ENCODE assay signal across 10 cellular contexts in genomic region chr17:72392056-72393010, GRCh38.
DNase-seq lines count a peak whose midpoint lies in the region; ATAC-seq and TF ChIP-seq lines count a peak whose summit lies in the region.
"Had no signal": no experiment of that assay in that cellular context is flagged by ENCODE, and none has a peak within 500 bp of the region (broad histone marks: within the 10 kb centered on the region; RNA-seq: fewer than 3 reads in every experiment).

No MANE protein-coding gene starts in this region.

- DNase-seq in GM12865 (ENCODE audit: low read depth) (peak; percentile 87), SJCRH30 (peak; percentile 79 to 93), osteoblast (ENCODE audit: insufficient read length, low spot score, missing footprints) (peak; percentile 89), DMS153 treated with DMSO at 0.1 percent for 48 hours (lab: John Stamatoyannopoulos, UW; ENCODE audit: unreplicated experiment) (no peak), retina (no peak)
- no peak for DNase-seq in stimulated activated CD4-positive, alpha-beta T cell treated with anti-CD3 and anti-CD28 coated beads, Interleukin-12 subunit alpha, Interleukin-12 subunit beta, amount 100 ng/mL, for 4 hours
- DNase-seq: NCI-H1105 had no signal

- H3K79me2 ChIP-seq in osteoblast (ENCODE audit: insufficient read depth, low read length) = no peaks in the 10 kb centered on the region

- no peaks in the 10 kb centered on the region for H3K36me3 ChIP-seq in SJCRH30
- no peaks in the 10 kb centered on the region for H3K36me3 ChIP-seq in osteoblast (ENCODE audit: insufficient read depth, low read length)

- no peak overlapping the region for H2AFZ ChIP-seq in osteoblast (ENCODE audit: low read length)

- no peaks in the 10 kb centered on the region for H3K9me3 ChIP-seq in SJCRH30 (replicated peaks)
- no peaks in the 10 kb centered on the region for H3K9me3 ChIP-seq in osteoblast (ENCODE audit: low read depth, low read length)

- peak overlapping the region; percentile 46 for H3K4me3 ChIP-seq in GM12865 (ENCODE audit: low read depth, low read length)
- peak overlapping the region; percentile 21 for H3K4me3 ChIP-seq in SJCRH30
- H3K4me3 ChIP-seq in osteoblast (ENCODE audit: insufficient read depth, low read length) = no peak overlapping the region

- ATAC-seq in HG03060 (IDR thresholded peaks at IDR 0.05; ENCODE audit: low read depth, unreplicated experiment) (peak; percentile 42), HG03457 (IDR thresholded peaks at IDR 0.05; ENCODE audit: unreplicated experiment) (no peak)
- ATAC-seq: activated CD4-positive, CD25-positive, alpha-beta regulatory T cell treated with anti-CD3 and anti-CD28 coated beads, Interleukin-2, amount 50 U/mL, for 24 hours had no signal

- H3K27me3 ChIP-seq in SJCRH30 (no peaks in the 10 kb centered on the region), osteoblast (ENCODE audit: insufficient read depth, low read length) (no peaks in the 10 kb centered on the region)

- no peaks in the 10 kb centered on the region for H4K20me1 ChIP-seq in osteoblast (ENCODE audit: insufficient read depth, low read length)

- peaks cover 57% of the 10 kb centered on the region for H3K4me1 ChIP-seq in SJCRH30
- H3K4me1 ChIP-seq in osteoblast (ENCODE audit: insufficient read depth, low read length) = peaks cover 60% of the 10 kb centered on the region

- H3K4me2 ChIP-seq in osteoblast (ENCODE audit: insufficient read depth, low read length) = peak overlapping the region; percentile 44

- TF ChIP-seq CTCF in GM12865 (IDR thresholded peaks at IDR 0.05; ENCODE audit: insufficient read depth, low read depth, low read length, missing control alignments) (no peak), osteoblast (IDR thresholded peaks at IDR 0.05; ENCODE audit: extremely low read depth, low read depth, low read length) (no peak)

- peak overlapping the region; percentile 67 for H3K27ac ChIP-seq in SJCRH30
- H3K27ac ChIP-seq in osteoblast (ENCODE audit: low read depth, low read length) = peak overlapping the region; percentile 57

Comparison
In these comparisons a context has a peak if more than half of its experiments do, and no peak if none do; other contexts are left out.
1. DNase-seq: peak in GM12865 (single experiment), SJCRH30 (2 of 2) and osteoblast (single experiment); none in stimulated activated CD4-positive, alpha-beta T cell treated with anti-CD3 and anti-CD28 coated beads, Interleukin-12 subunit alpha, Interleukin-12 subunit beta, amount 100 ng/mL, for 4 hours (single experiment), DMS153 treated with DMSO at 0.1 percent for 48 hours (single experiment) and retina (single experiment).